Comparison of ENCODE assay signal across 8 cellular contexts in genomic region chr15:74872702-74873035, GRCh38. TPM values are rescaled to one million over a fixed set of nuclear protein-coding genes. Genes with fewer than 3 reads are reported as not detected.
DNase-seq lines count a peak whose midpoint lies in the region; ATAC-seq, FAIRE-seq and TF ChIP-seq lines count a peak whose summit lies in the region.

No MANE protein-coding gene starts in this region.

- H3K4me1 ChIP-seq in K562 (replicated peaks in 1 of 2; ENCODE audit: control insufficient read depth in 2 of 2, insufficient read depth in 2 of 2, low read length in 2 of 2) = peaks cover 19 to 22% of the 10 kb centered on the region in 2 experiments; a peak in 4 of 5 replicates
- H3K4me1 ChIP-seq in lung (ENCODE audit: control insufficient read depth in 2 of 2, insufficient read depth in 2 of 2, low read length in 2 of 2) = peaks cover 18 to 27% of the 10 kb centered on the region in 2 donors

- peaks cover 10% of the 10 kb centered on the region; the same call in 1 of the 2 replicates for H4K20me1 ChIP-seq in K562 (replicated peaks; ENCODE audit: control insufficient read depth, insufficient read depth, low read length)

- H3K9me3 Mint-ChIP-seq in activated naive CD4-positive, alpha-beta T cell treated with anti-CD3 and anti-CD28 coated beads, Interleukin-2, amount 50 U/mL, for 24 hours = no peaks in the 10 kb centered on the region
- peaks cover 4% of the 10 kb centered on the region for H3K9me3 Mint-ChIP-seq in type B pancreatic cell

- peak overlapping the region; percentile 93 to 99 for H3K9ac ChIP-seq in K562 (ENCODE audit: insufficient read depth in 1 of 2, low read depth in 2 of 2, low read length in 2 of 2)

- H3K4me1 Mint-ChIP-seq in activated naive CD4-positive, alpha-beta T cell treated with anti-CD3 and anti-CD28 coated beads, Interleukin-2, amount 50 U/mL, for 24 hours = peaks cover 55% of the 10 kb centered on the region
- peaks cover 31% of the 10 kb centered on the region for H3K4me1 Mint-ChIP-seq in type B pancreatic cell (ENCODE audit: unreplicated experiment)

- H3K9me3 ChIP-seq in K562 (replicated peaks; ENCODE audit: control insufficient read depth, insufficient read depth, low read depth, low read length) = no peaks in the 10 kb centered on the region; the same call in 1 of the 2 replicates
- H3K9me3 ChIP-seq in lung (ENCODE audit: control insufficient read depth in 2 of 2, insufficient read depth in 1 of 2, low read length in 1 of 2) = no peaks in the 10 kb centered on the region

- TF ChIP-seq CTCF in K562 (IDR thresholded peaks at IDR 0.05 in 2 of 3, conservative IDR thresholded peaks at IDR 0.05 in 1 of 3; ENCODE audit: insufficient read depth in 2 of 3, low read depth in 1 of 3, low read length in 3 of 3) (no peak), lung (IDR thresholded peaks at IDR 0.05; ENCODE audit: control extremely low read depth, extremely low read depth) (no peak), type B pancreatic cell (conservative IDR thresholded peaks at IDR 0.05) (no peak)

- no peaks in the 10 kb centered on the region for H3K9me1 ChIP-seq in K562 (ENCODE audit: control insufficient read depth, insufficient read depth, low read length)

- H3K27me3 ChIP-seq in K562 (ENCODE audit: control insufficient read depth in 2 of 2, insufficient read depth in 2 of 2, low read length in 2 of 2) (no peaks in the 10 kb centered on the region), lung (ENCODE audit: control insufficient read depth, insufficient read depth) (no peaks in the 10 kb centered on the region)

- TF ChIP-seq RAD21 in K562 (CRISPR knock-in tag; conservative IDR thresholded peaks at IDR 0.05 in 1 of 2, IDR thresholded peaks at IDR 0.05 in 1 of 2) = no peak

- no peaks in the 10 kb centered on the region for H3K27me3 Mint-ChIP-seq in activated naive CD4-positive, alpha-beta T cell treated with anti-CD3 and anti-CD28 coated beads, Interleukin-2, amount 50 U/mL, for 24 hours
- peaks cover 8% of the 10 kb centered on the region for H3K27me3 Mint-ChIP-seq in type B pancreatic cell

- peaks cover 51% of the 10 kb centered on the region for H3K79me2 ChIP-seq in K562 (ENCODE audit: control insufficient read depth, insufficient read depth, low read length)

- no peak for DNase-seq in activated naive CD4-positive, alpha-beta T cell treated with anti-CD3 and anti-CD28 coated beads, Interleukin-2, amount 50 U/mL, for 16 hours
- no peak for DNase-seq in K562 (ENCODE audit: extremely low read depth in 1 of 4, low spot score in 3 of 4)
- DNase-seq in lung (ENCODE audit: low spot score) = no peak
- no peak for DNase-seq in type B pancreatic cell (ENCODE audit: extremely low spot score, unreplicated experiment)
- DNase-seq in NCI-H128 (lab: John Stamatoyannopoulos, UW; ENCODE audit: unreplicated experiment) = no peak
- DNase-seq in CD1c-positive myeloid dendritic cell (ENCODE audit: extremely low spot score) = no peak
- DNase-seq in NCI-H1417 (lab: John Stamatoyannopoulos, UW) = no peak

- no peak for FAIRE-seq in K562 (lab: Jason Lieb, UNC)

- POLR2A ChIA-PET in K562 (lab: Yijun Ruan, JAX) = interaction anchor here (1.5 kb wide), 1 partner anchor 10 kb away, joined by 5 read pairs; no protein-coding TSS in a partner anchor

- peaks cover 8% of the 10 kb centered on the region for H3K36me3 Mint-ChIP-seq in activated naive CD4-positive, alpha-beta T cell treated with anti-CD3 and anti-CD28 coated beads, Interleukin-2, amount 50 U/mL, for 24 hours
- H3K36me3 Mint-ChIP-seq in type B pancreatic cell = peaks cover 13% of the 10 kb centered on the region

- TSS peak; percentile 61 for BruUV-seq in K562 (replicated peaks; lab: Mats Ljungman, UMichigan)

- CTCF ChIA-PET in K562 (lab: Yijun Ruan, JAX; ENCODE audit: low intra/inter-chr PET ratio) = no interaction called here

- H3K4me2 ChIP-seq in K562 (ENCODE audit: insufficient read depth, low read length) = peak overlapping the region; percentile 99

- peak overlapping the region; percentile 95 for H3K27ac Mint-ChIP-seq in activated naive CD4-positive, alpha-beta T cell treated with anti-CD3 and anti-CD28 coated beads, Interleukin-2, amount 50 U/mL, for 24 hours
- H3K27ac Mint-ChIP-seq in type B pancreatic cell = peak overlapping the region; percentile 97

- H3K4me3 Mint-ChIP-seq in activated naive CD4-positive, alpha-beta T cell treated with anti-CD3 and anti-CD28 coated beads, Interleukin-2, amount 50 U/mL, for 24 hours = peak overlapping the region; percentile 99
- H3K4me3 Mint-ChIP-seq in type B pancreatic cell = peak overlapping the region; percentile 95

- intact Hi-C loops in K562 (cut with micrococcal nuclease) = no loop called here

- no peak for TF ChIP-seq POLR2A in K562 (conservative IDR thresholded peaks at IDR 0.05)

- in situ Hi-C loops in K562 (cut with MboI) = no loop called here

- WGBS in K562 (ENCODE audit: insufficient coverage, low coverage, missing lambda C conversion rate) = under 1% methylated on average over 11 of the region's 11 CpGs
- 0 to 1% methylated on average over 11 of the region's 11 CpGs for WGBS in lung, 2 donors

- ATAC-seq in K562 (no peak), lung (ENCODE audit: insufficient read depth, low FRiP score) (no peak)

- no peak for TF ChIP-seq EP300 in K562 (IDR thresholded peaks at IDR 0.05; ENCODE audit: low read length)

- H2AFZ ChIP-seq in K562 (ENCODE audit: low read depth, low read length) = peak overlapping the region; percentile 98

- H3K4me3 ChIP-seq in K562 (peak overlapping the region; percentile 76), lung (peak overlapping the region; percentile 89)

- H3K36me3 ChIP-seq in K562 (ENCODE audit: control insufficient read depth, insufficient read depth, low read length) (peaks cover 29% of the 10 kb centered on the region), lung (ENCODE audit: control insufficient read depth in 2 of 2, insufficient read depth in 2 of 2, low read length in 2 of 2) (no peaks in the 10 kb centered on the region)

- H3K27ac ChIP-seq in K562 (ENCODE audit: extremely low read depth, low read depth, low read length) (peak overlapping the region; percentile 93), lung (ENCODE audit: low read depth in 1 of 2, low read length in 1 of 2) (peak overlapping the region; percentile 96 to 99)

RNA-seq across cellular contexts. Expression of gene SCAMP2, which starts 0.5 kb away (rescaled TPM):
- 69.8 and 124 TPM in 2 replicates for total RNA-seq in K562 (2011; cell fraction: chromatin; rRNA removed; ENCODE audit: low replicate concordance)
- total RNA-seq in K562 (2011; cell fraction: nucleolus; rRNA removed) = 114 and 116 TPM in 2 replicates
- total RNA-seq in K562 (2011; cell fraction: nucleoplasm; rRNA removed) = 109 and 111 TPM in 2 replicates
- total RNA-seq in K562 (2014; rRNA removed) (15.2 and 23.5 TPM in 2 replicates), K562 (2014; rRNA removed; fragmentation: Illumina TruSeq; extraction: Trizol) (16.0 and 17.0 TPM in 2 replicates), K562 (2015; rRNA removed; fragmentation: Illumina TruSeq; extraction: Trizol) (20.0 and 20.1 TPM in 2 replicates), K562 (2021) (40.9 and 44.6 TPM in 2 replicates), lung (100 to 1,000 TPM in 1 of 2 donors, 10 to 100 TPM in 1; 51.2 to 122 TPM), type B pancreatic cell (ENCODE audit: low replicate concordance) (58.0 and 100 TPM in 2 replicates)
- polyA plus RNA-seq in K562 (2011; rRNA removed) (40.2 and 90.8 TPM in 2 replicates), K562 (2014; fragmentation: Illumina TruSeq; extraction: Trizol) (53.7 and 61.1 TPM in 2 replicates), K562 (2014; fragmentation: Nextera tagmentation; extraction: Ambion mirVana) (10 to 100 TPM in 1 of 2 experiments, 1 to 10 TPM in 1; 5.9 to 11.2 TPM), K562 (2014; rRNA removed) (28.1 and 40.0 TPM in 2 replicates), lung (100 to 1,000 TPM in 1 of 2 donors, 10 to 100 TPM in 1; 62.7 to 103 TPM)
- polyA plus RNA-seq in K562 (2011; cell fraction: cytosol; rRNA removed) = 101 and 104 TPM in 2 replicates
- polyA plus RNA-seq in K562 (2011; cell fraction: nucleus; rRNA removed) = 78.5 and 87.1 TPM in 2 replicates
- 44.8 and 53.4 TPM in 2 replicates for polyA plus RNA-seq in K562 (2012)
- 44.2 and 47.1 TPM in 2 replicates for polyA minus RNA-seq in K562 (2011; rRNA and poly(A)+ RNA removed)
- 29.1 and 32.0 TPM in 2 replicates for polyA minus RNA-seq in K562 (2011; cell fraction: cytosol; rRNA and poly(A)+ RNA removed)
- polyA minus RNA-seq in K562 (2011; cell fraction: nucleus; rRNA and poly(A)+ RNA removed) = 20.1 and 28.2 TPM in 2 replicates

RNA-seq across cellular contexts. Expression of gene MPI, which starts 17.2 kb away (rescaled TPM):
- 120 and 254 TPM in 2 replicates for total RNA-seq in K562 (2011; cell fraction: chromatin; rRNA removed; ENCODE audit: low replicate concordance)
- 166 and 183 TPM in 2 replicates for total RNA-seq in K562 (2011; cell fraction: nucleolus; rRNA removed)
- 164 and 172 TPM in 2 replicates for total RNA-seq in K562 (2011; cell fraction: nucleoplasm; rRNA removed)
- total RNA-seq in K562 (2014; rRNA removed) = 40.5 and 58.3 TPM in 2 replicates
- total RNA-seq in K562 (2014; rRNA removed; fragmentation: Illumina TruSeq; extraction: Trizol) = 28.1 and 34.5 TPM in 2 replicates
- 28.8 and 30.7 TPM in 2 replicates for total RNA-seq in K562 (2015; rRNA removed; fragmentation: Illumina TruSeq; extraction: Trizol)
- total RNA-seq in K562 (2021) = 40.3 and 42.1 TPM in 2 replicates
- polyA plus RNA-seq in K562 (2011; rRNA removed) = 56.8 and 73.8 TPM in 2 replicates
- 76.8 and 97.4 TPM in 2 replicates for polyA plus RNA-seq in K562 (2011; cell fraction: cytosol; rRNA removed)
- 152 and 243 TPM in 2 replicates for polyA plus RNA-seq in K562 (2011; cell fraction: nucleus; rRNA removed)
- 60.4 and 65.3 TPM in 2 replicates for polyA plus RNA-seq in K562 (2012)
- 78.7 and 105 TPM in 2 replicates for polyA plus RNA-seq in K562 (2014; fragmentation: Illumina TruSeq; extraction: Trizol)
- 10 to 100 TPM; 41.8 to 46.7 TPM for polyA plus RNA-seq in K562 (2014; fragmentation: Nextera tagmentation; extraction: Ambion mirVana)
- 36.3 and 41.2 TPM in 2 replicates for polyA plus RNA-seq in K562 (2014; rRNA removed)
- polyA minus RNA-seq in K562 (2011; rRNA and poly(A)+ RNA removed) = 79.0 and 93.6 TPM in 2 replicates
- polyA minus RNA-seq in K562 (2011; cell fraction: cytosol; rRNA and poly(A)+ RNA removed) = 38.3 and 38.9 TPM in 2 replicates
- polyA minus RNA-seq in K562 (2011; cell fraction: nucleus; rRNA and poly(A)+ RNA removed) = 95.3 and 121 TPM in 2 replicates
- 10 to 100 TPM; 28.5 to 42.4 TPM for total RNA-seq in lung
- 10 to 100 TPM; 13.7 to 31.7 TPM for polyA plus RNA-seq in lung
- total RNA-seq in type B pancreatic cell (ENCODE audit: low replicate concordance) = 32.7 and 50.3 TPM in 2 replicates

RNA-seq across cellular contexts. Expression of gene ULK3, which starts 29.7 kb away (rescaled TPM):
- 107 and 242 TPM in 2 replicates for total RNA-seq in K562 (2011; cell fraction: chromatin; rRNA removed; ENCODE audit: low replicate concordance)
- total RNA-seq in K562 (2011; cell fraction: nucleolus; rRNA removed) = 124 and 125 TPM in 2 replicates
- total RNA-seq in K562 (2011; cell fraction: nucleoplasm; rRNA removed) = 82.4 and 89.4 TPM in 2 replicates
- 34.9 and 35.9 TPM in 2 replicates for total RNA-seq in K562 (2014; rRNA removed)
- 18.2 and 19.3 TPM in 2 replicates for total RNA-seq in K562 (2014; rRNA removed; fragmentation: Illumina TruSeq; extraction: Trizol)
- total RNA-seq in K562 (2015; rRNA removed; fragmentation: Illumina TruSeq; extraction: Trizol) = 24.9 and 25.5 TPM in 2 replicates
- 36.9 and 38.3 TPM in 2 replicates for total RNA-seq in K562 (2021)
- polyA plus RNA-seq in K562 (2011; rRNA removed) = 61.5 and 68.0 TPM in 2 replicates
- 45.9 and 75.1 TPM in 2 replicates for polyA plus RNA-seq in K562 (2011; cell fraction: cytosol; rRNA removed)
- 426 and 551 TPM in 2 replicates for polyA plus RNA-seq in K562 (2011; cell fraction: nucleus; rRNA removed)
- polyA plus RNA-seq in K562 (2012) = 42.4 and 44.3 TPM in 2 replicates
- polyA plus RNA-seq in K562 (2014; fragmentation: Illumina TruSeq; extraction: Trizol) = 43.2 and 49.7 TPM in 2 replicates
- under 1 TPM; 0.68 to 0.88 TPM for polyA plus RNA-seq in K562 (2014; fragmentation: Nextera tagmentation; extraction: Ambion mirVana)
- polyA plus RNA-seq in K562 (2014; rRNA removed) = 60.9 and 62.5 TPM in 2 replicates
- polyA minus RNA-seq in K562 (2011; rRNA and poly(A)+ RNA removed) = 23.1 and 27.7 TPM in 2 replicates
- 13.6 and 16.5 TPM in 2 replicates for polyA minus RNA-seq in K562 (2011; cell fraction: cytosol; rRNA and poly(A)+ RNA removed)
- 38.5 and 48.7 TPM in 2 replicates for polyA minus RNA-seq in K562 (2011; cell fraction: nucleus; rRNA and poly(A)+ RNA removed)
- total RNA-seq in lung = 10 to 100 TPM; 20.6 to 46.8 TPM
- 10 to 100 TPM; 30.6 to 54.5 TPM for polyA plus RNA-seq in lung
- 44.9 and 46.4 TPM in 2 replicates for total RNA-seq in type B pancreatic cell (ENCODE audit: low replicate concordance)

RNA-seq across cellular contexts. Expression of gene FAM219B, which starts 34.0 kb away (rescaled TPM):
- 89.6 and 158 TPM in 2 replicates for total RNA-seq in K562 (2011; cell fraction: chromatin; rRNA removed; ENCODE audit: low replicate concordance)
- total RNA-seq in K562 (2011; cell fraction: nucleolus; rRNA removed) = 91.7 and 93.2 TPM in 2 replicates
- total RNA-seq in K562 (2011; cell fraction: nucleoplasm; rRNA removed) = 102 and 120 TPM in 2 replicates
- total RNA-seq in K562 (2014; rRNA removed) (26.1 and 27.6 TPM in 2 replicates), K562 (2014; rRNA removed; fragmentation: Illumina TruSeq; extraction: Trizol) (28.2 and 29.4 TPM in 2 replicates), K562 (2015; rRNA removed; fragmentation: Illumina TruSeq; extraction: Trizol) (17.5 and 19.1 TPM in 2 replicates), K562 (2021) (40.3 and 43.0 TPM in 2 replicates), lung (10 to 100 TPM; 49.7 to 88.4 TPM), type B pancreatic cell (ENCODE audit: low replicate concordance) (112 and 117 TPM in 2 replicates)
- polyA plus RNA-seq in K562 (2011; rRNA removed) (50.4 and 58.4 TPM in 2 replicates), K562 (2014; fragmentation: Illumina TruSeq; extraction: Trizol) (29.7 and 35.3 TPM in 2 replicates), K562 (2014; fragmentation: Nextera tagmentation; extraction: Ambion mirVana) (10 to 100 TPM in 1 of 2 experiments, 1 to 10 TPM in 1; 6.8 to 10.2 TPM), K562 (2014; rRNA removed) (47.9 and 50.4 TPM in 2 replicates), lung (10 to 100 TPM; 32.4 to 35.3 TPM)
- polyA plus RNA-seq in K562 (2011; cell fraction: cytosol; rRNA removed) = 36.0 and 55.5 TPM in 2 replicates
- 288 and 307 TPM in 2 replicates for polyA plus RNA-seq in K562 (2011; cell fraction: nucleus; rRNA removed)
- 18.3 and 40.2 TPM in 2 replicates for polyA plus RNA-seq in K562 (2012)
- 19.0 and 21.3 TPM in 2 replicates for polyA minus RNA-seq in K562 (2011; rRNA and poly(A)+ RNA removed)
- 7.7 and 8.3 TPM in 2 replicates for polyA minus RNA-seq in K562 (2011; cell fraction: cytosol; rRNA and poly(A)+ RNA removed)
- 35.0 and 39.9 TPM in 2 replicates for polyA minus RNA-seq in K562 (2011; cell fraction: nucleus; rRNA and poly(A)+ RNA removed)

RNA-seq across cellular contexts. Expression of gene CPLX3, which starts 46.2 kb away (rescaled TPM):
- total RNA-seq in K562 (2011; cell fraction: chromatin; rRNA removed; ENCODE audit: low replicate concordance) = not detected in 2 replicates
- total RNA-seq in K562 (2011; cell fraction: nucleolus; rRNA removed) = not detected in 2 replicates
- not detected in 2 replicates for total RNA-seq in K562 (2011; cell fraction: nucleoplasm; rRNA removed)
- not detected in 2 replicates for total RNA-seq in K562 (2014; rRNA removed)
- not detected in 2 replicates for total RNA-seq in K562 (2014; rRNA removed; fragmentation: Illumina TruSeq; extraction: Trizol)
- not detected in 2 replicates for total RNA-seq in K562 (2015; rRNA removed; fragmentation: Illumina TruSeq; extraction: Trizol)
- not detected in 2 replicates for total RNA-seq in K562 (2021)
- polyA plus RNA-seq in K562 (2011; rRNA removed) = not detected in 2 replicates
- polyA plus RNA-seq in K562 (2011; cell fraction: cytosol; rRNA removed) = 0.04 TPM in 1 of 2 replicates, not detected in the other
- polyA plus RNA-seq in K562 (2011; cell fraction: nucleus; rRNA removed) = 0.04 TPM in 1 of 2 replicates, not detected in the other
- polyA plus RNA-seq in K562 (2012) = not detected in 2 replicates
- not detected in 2 replicates for polyA plus RNA-seq in K562 (2014; fragmentation: Illumina TruSeq; extraction: Trizol)
- polyA plus RNA-seq in K562 (2014; fragmentation: Nextera tagmentation; extraction: Ambion mirVana) = not detected
- not detected in 2 replicates for polyA plus RNA-seq in K562 (2014; rRNA removed)
- not detected in 2 replicates for polyA minus RNA-seq in K562 (2011; rRNA and poly(A)+ RNA removed)
- not detected in 2 replicates for polyA minus RNA-seq in K562 (2011; cell fraction: cytosol; rRNA and poly(A)+ RNA removed)
- polyA minus RNA-seq in K562 (2011; cell fraction: nucleus; rRNA and poly(A)+ RNA removed) = not detected in 2 replicates
- total RNA-seq in lung = not detected
- polyA plus RNA-seq in lung = under 1 TPM; 0.10 to 0.13 TPM
- not detected in 2 replicates for total RNA-seq in type B pancreatic cell (ENCODE audit: low replicate concordance)
